ENCODE assay signal across 22 cellular contexts in the genomic region with DNA sequence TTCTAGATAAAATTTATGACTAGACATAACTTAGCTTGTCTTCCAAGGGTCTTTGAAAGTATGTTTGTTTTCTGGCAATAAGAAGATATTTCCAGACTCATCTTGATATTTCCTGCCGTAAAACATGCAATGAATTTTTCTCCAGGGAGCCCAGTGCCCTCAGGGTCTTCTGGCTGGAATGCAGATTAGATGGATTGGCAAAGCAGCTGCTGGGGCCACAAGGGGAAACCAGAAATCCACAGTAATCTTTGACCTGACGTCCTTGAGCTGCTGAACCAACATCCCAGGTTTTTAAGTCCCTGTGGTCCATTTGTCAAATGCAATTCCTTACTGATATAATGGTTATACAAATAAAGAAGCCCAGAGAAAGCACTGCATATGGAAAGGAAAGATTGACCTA.
DNase-seq lines count a peak whose midpoint lies in the region; ATAC-seq, FAIRE-seq and TF ChIP-seq lines count a peak whose summit lies in the region.
"Had no signal": no experiment of that assay in that cellular context is flagged by ENCODE, and none has a peak within 500 bp of the region (broad histone marks: within the 10 kb centered on the region; RNA-seq: fewer than 3 reads in every experiment).

No MANE protein-coding gene starts in this region.

- H3K27me3 ChIP-seq in CD4-positive, alpha-beta memory T cell (ENCODE audit: insufficient read depth, low read length), result no peaks in the 10 kb centered on the region
- H3K27me3 ChIP-seq in astrocyte (ENCODE audit: insufficient read depth, low read length), result no peaks in the 10 kb centered on the region
- no peaks in the 10 kb centered on the region for H3K27me3 ChIP-seq in naive thymus-derived CD4-positive, alpha-beta T cell (ENCODE audit: control insufficient read depth in 2 of 2, insufficient read depth in 2 of 2, low read length in 2 of 2)
- H3K27me3 ChIP-seq in upper lobe of right lung, result no peaks in the 10 kb centered on the region
- H3K27me3 ChIP-seq: breast epithelium had no signal

- no peaks in the 10 kb centered on the region for H3K36me3 ChIP-seq in CD4-positive, alpha-beta memory T cell (ENCODE audit: insufficient read depth, low read length)
- H3K36me3 ChIP-seq in astrocyte (ENCODE audit: insufficient read depth, low read length), result no peaks in the 10 kb centered on the region
- no peaks in the 10 kb centered on the region for H3K36me3 ChIP-seq in naive thymus-derived CD4-positive, alpha-beta T cell (ENCODE audit: control insufficient read depth in 2 of 3, insufficient read depth in 3 of 3, low read length in 3 of 3)
- no peaks in the 10 kb centered on the region for H3K36me3 ChIP-seq in upper lobe of right lung
- H3K36me3 ChIP-seq: breast epithelium had no signal

- H3K27ac ChIP-seq in CD4-positive, alpha-beta memory T cell (ENCODE audit: low read depth, low read length), result no peak overlapping the region
- H3K27ac ChIP-seq in astrocyte (ENCODE audit: low read depth, low read length) (no peak overlapping the region), upper lobe of right lung (no peak overlapping the region)
- H3K27ac ChIP-seq in naive thymus-derived CD4-positive, alpha-beta T cell (ENCODE audit: low read depth, low read length), result no peak overlapping the region
- H3K27ac ChIP-seq: breast epithelium had no signal

- CTCF ChIA-PET in CD4-positive, alpha-beta memory T cell (lab: Charles Lee; ENCODE audit: partially characterized antibody), result interaction anchor here (1.3 to 1.6 kb wide), 2 partner anchors 45 to 179 kb away, joined by 3 to 4 read pairs; no protein-coding TSS in a partner anchor
- CTCF ChIA-PET in naive thymus-derived CD4-positive, alpha-beta T cell (lab: Charles Lee), result interaction anchor here (0.7 to 3.0 kb wide), 4 partner anchors 8 to 76 kb away, joined by 3 to 11 read pairs (median 4); no protein-coding TSS in a partner anchor

- peaks cover 55% of the 10 kb centered on the region for H3K4me1 ChIP-seq in CD4-positive, alpha-beta memory T cell (ENCODE audit: insufficient read depth, low read length)
- H3K4me1 ChIP-seq in astrocyte (ENCODE audit: insufficient read depth, low read length) (peaks cover 15% of the 10 kb centered on the region), upper lobe of right lung (no peaks in the 10 kb centered on the region)
- peaks cover 23 to 45% of the 10 kb centered on the region in 2 donors for H3K4me1 ChIP-seq in naive thymus-derived CD4-positive, alpha-beta T cell (ENCODE audit: control insufficient read depth in 2 of 2, insufficient read depth in 2 of 2, low read length in 2 of 2)
- H3K4me1 ChIP-seq: breast epithelium had no signal

- no peak overlapping the region for H3K9ac ChIP-seq in astrocyte (ENCODE audit: low read length)

- no peaks in the 10 kb centered on the region for H3K9me3 ChIP-seq in CD4-positive, alpha-beta memory T cell (ENCODE audit: control insufficient read depth in 1 of 2, low read length in 2 of 2)
- H3K9me3 ChIP-seq in astrocyte (ENCODE audit: insufficient read depth, low read depth, low read length) (no peaks in the 10 kb centered on the region), upper lobe of right lung (no peaks in the 10 kb centered on the region)
- H3K9me3 ChIP-seq in naive thymus-derived CD4-positive, alpha-beta T cell (ENCODE audit: control insufficient read depth in 2 of 3, low read length in 3 of 3), result no peaks in the 10 kb centered on the region
- H3K9me3 ChIP-seq: breast epithelium had no signal

- no peaks in the 10 kb centered on the region for H4K20me1 ChIP-seq in astrocyte (ENCODE audit: insufficient read depth, low read length)

- peak overlapping the region in 1 of 8 donors; percentile 2 for H3K4me3 Mint-ChIP-seq in CD4-positive, alpha-beta memory T cell
- H3K4me3 Mint-ChIP-seq in astrocyte (ENCODE audit: unreplicated experiment), result no peak overlapping the region
- peak overlapping the region in 2 of 10 donors; percentile 40 for H3K4me3 Mint-ChIP-seq in naive thymus-derived CD4-positive, alpha-beta T cell
- H3K4me3 Mint-ChIP-seq: activated CD4-positive, alpha-beta memory T cell treated with anti-CD3 and anti-CD28 coated beads for 36 hours; stimulated activated effector memory CD8-positive, alpha-beta T cell treated with anti-CD3 and anti-CD28 coated beads, Interleukin-12 subunit alpha, Interleukin-12 subunit beta, amount 100 ng/mL, for 72 hours had no signal

- POLR2A ChIA-PET in CD4-positive, alpha-beta memory T cell (lab: Charles Lee; ENCODE audit: partially characterized antibody), result interaction anchor here (0.8 to 5.9 kb wide), 5 partner anchors 9 to 127 kb away, joined by 3 to 38 read pairs (median 5); partner anchors contain the start of gene SERINC5
- POLR2A ChIA-PET in naive thymus-derived CD4-positive, alpha-beta T cell (lab: Charles Lee), result interaction anchor here (0.6 to 2.8 kb wide), 4 partner anchors 8 to 146 kb away, joined by 3 to 12 read pairs (median 4); partner anchors contain the start of gene SERINC5

- intact Hi-C loops in CD4-positive, alpha-beta memory T cell (cut with micrococcal nuclease), result no loop called here
- intact Hi-C loops in naive thymus-derived CD4-positive, alpha-beta T cell (cut with micrococcal nuclease), result loop anchor here in 1 of 2 donors (2.0 kb wide), 1 partner anchor 13 kb away; no protein-coding TSS in a partner anchor
- intact Hi-C loops in upper lobe of right lung (cut with DNase I), result no loop called here

- peaks cover 59 to 77% (median 67%) of the 10 kb centered on the region in 4 donors for H3K4me1 Mint-ChIP-seq in CD4-positive, alpha-beta memory T cell
- H3K4me1 Mint-ChIP-seq in astrocyte (ENCODE audit: low read depth, unreplicated experiment), result peaks cover 21% of the 10 kb centered on the region
- H3K4me1 Mint-ChIP-seq in naive thymus-derived CD4-positive, alpha-beta T cell, result peaks cover 41 to 85% (median 71%) of the 10 kb centered on the region in 7 donors

- H3K27me3 Mint-ChIP-seq in CD4-positive, alpha-beta memory T cell, result no peaks in the 10 kb centered on the region
- no peaks in the 10 kb centered on the region for H3K27me3 Mint-ChIP-seq in astrocyte (ENCODE audit: low read depth, unreplicated experiment)
- H3K27me3 Mint-ChIP-seq in naive thymus-derived CD4-positive, alpha-beta T cell, result no peaks in the 10 kb centered on the region
- H3K27me3 Mint-ChIP-seq: activated CD4-positive, alpha-beta memory T cell treated with anti-CD3 and anti-CD28 coated beads for 36 hours had no signal

- H3K79me2 ChIP-seq in astrocyte (ENCODE audit: insufficient read depth, low read length), result no peaks in the 10 kb centered on the region

- TF ChIP-seq CTCF in astrocyte (IDR thresholded peaks at IDR 0.05; ENCODE audit: insufficient read depth, low read depth, low read length) (no peak), GM10266 (IDR thresholded peaks at IDR 0.05; ENCODE audit: control insufficient read depth, insufficient read depth, low read depth, missing control alignments) (no peak), upper lobe of right lung (IDR thresholded peaks at IDR 0.05) (no peak)

- ATAC-seq in naive thymus-derived CD4-positive, alpha-beta T cell, result no peak
- no peak for ATAC-seq in upper lobe of right lung
- ATAC-seq in HG02981 (IDR thresholded peaks at IDR 0.05; ENCODE audit: unreplicated experiment), result no peak
- ATAC-seq: K562; Right ventricle myocardium inferior; stimulated activated effector memory CD8-positive, alpha-beta T cell treated with anti-CD3 and anti-CD28 coated beads, Interleukin-12 subunit alpha, Interleukin-12 subunit beta, amount 100 ng/mL, for 72 hours had no signal

- peak overlapping the region in 6 of 7 donors; percentile 8 to 83 (median 70) for H3K27ac Mint-ChIP-seq in CD4-positive, alpha-beta memory T cell
- H3K27ac Mint-ChIP-seq in astrocyte (ENCODE audit: unreplicated experiment), result no peak overlapping the region
- peak overlapping the region in 8 of 9 donors; percentile 65 to 94 (median 85) for H3K27ac Mint-ChIP-seq in naive thymus-derived CD4-positive, alpha-beta T cell
- H3K27ac Mint-ChIP-seq: activated CD4-positive, alpha-beta memory T cell treated with anti-CD3 and anti-CD28 coated beads for 36 hours; stimulated activated effector memory CD8-positive, alpha-beta T cell treated with anti-CD3 and anti-CD28 coated beads, Interleukin-12 subunit alpha, Interleukin-12 subunit beta, amount 100 ng/mL, for 72 hours had no signal

- H3K36me3 Mint-ChIP-seq in CD4-positive, alpha-beta memory T cell, result peaks cover 17 to 45% of the 10 kb centered on the region in 2 donors
- no peaks in the 10 kb centered on the region for H3K36me3 Mint-ChIP-seq in astrocyte (ENCODE audit: low read depth, unreplicated experiment)
- peaks cover 5 to 66% (median 41%) of the 10 kb centered on the region in 5 donors for H3K36me3 Mint-ChIP-seq in naive thymus-derived CD4-positive, alpha-beta T cell

- no peak overlapping the region for H2AFZ ChIP-seq in astrocyte (ENCODE audit: low read depth, low read length)

- H3K4me2 ChIP-seq in astrocyte (ENCODE audit: low read length), result no peak overlapping the region

- FAIRE-seq in HTR-8/SVneo (lab: Jason Lieb, UNC) (no peak), astrocyte (lab: Jason Lieb, UNC) (no peak)
- FAIRE-seq: endothelial cell of umbilical vein, K562, urothelium cell line had no signal

- H3K9me3 Mint-ChIP-seq in CD4-positive, alpha-beta memory T cell, result peaks cover 0 to 18% (median 2%) of the 10 kb centered on the region in 8 donors
- H3K9me3 Mint-ChIP-seq in astrocyte (ENCODE audit: unreplicated experiment), result no peaks in the 10 kb centered on the region
- peaks cover 0 to 30% (median 9%) of the 10 kb centered on the region in 11 donors for H3K9me3 Mint-ChIP-seq in naive thymus-derived CD4-positive, alpha-beta T cell

- no peak for DNase-seq in CD4-positive, alpha-beta memory T cell
- DNase-seq in HTR-8/SVneo (ENCODE audit: insufficient read length, low spot score) (peak; percentile 71), astrocyte (ENCODE audit: low read depth) (peak; percentile 26), GM10266 (ENCODE audit: extremely low spot score) (no peak), upper lobe of right lung (no peak), AG08395 (ENCODE audit: low spot score) (no peak)
- no peak for DNase-seq in naive thymus-derived CD4-positive, alpha-beta T cell
- DNase-seq: activated CD4-positive, alpha-beta memory T cell treated with anti-CD3 and anti-CD28 coated beads for 36 hours; activated effector memory CD4-positive, alpha-beta T cell treated with Interleukin-2 at 50 U/mL for 16 hours; C1 segment of cervical spinal cord; head of caudate nucleus; kidney glomerular epithelial cell; NCI-H1694; NCI-H748 treated with DMSO at 0.1 percent for 48 hours; stimulated activated CD4-positive, alpha-beta T cell treated with anti-CD3 and anti-CD28 coated beads, Interleukin-4, amount 100 ng/mL, for 24 hours had no signal

- H3K4me3 ChIP-seq in CD4-positive, alpha-beta memory T cell (ENCODE audit: low read length in 2 of 2), result no peak overlapping the region
- H3K4me3 ChIP-seq in astrocyte (ENCODE audit: insufficient read depth, low read depth, low read length) (no peak overlapping the region), upper lobe of right lung (no peak overlapping the region)
- no peak overlapping the region for H3K4me3 ChIP-seq in naive thymus-derived CD4-positive, alpha-beta T cell (ENCODE audit: low read length)
- H3K4me3 ChIP-seq: breast epithelium, K562 had no signal

Comparison
In these comparisons a context has a peak if more than half of its experiments do, and no peak if none do; other contexts are left out.
1. DNase-seq: peak in HTR-8/SVneo (single experiment) and astrocyte (single experiment); none in CD4-positive, alpha-beta memory T cell (0 of 5), naive thymus-derived CD4-positive, alpha-beta T cell (0 of 9), GM10266 (single experiment), upper lobe of right lung (single experiment) and AG08395 (single experiment).